8 cellular contexts compared by ENCODE assay signal in the genomic region with DNA sequence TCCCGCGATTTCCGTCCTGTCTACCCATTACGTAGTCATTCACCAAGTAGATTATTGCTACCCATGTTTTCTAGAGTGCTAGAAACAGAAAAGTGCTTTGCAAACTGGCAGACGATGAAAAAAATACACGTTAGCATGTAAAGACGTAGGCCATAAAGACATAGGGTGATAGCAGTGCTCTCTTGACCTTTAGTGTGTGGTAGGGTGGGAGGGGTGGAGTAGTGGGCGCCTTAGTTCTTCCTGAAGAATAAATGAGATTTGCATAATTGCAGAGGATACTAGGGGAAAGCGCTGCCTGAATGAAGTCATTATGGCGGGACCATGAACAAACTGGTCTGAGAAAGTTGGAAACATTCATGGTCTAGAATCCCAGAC. TPM values are rescaled to one million over a fixed set of nuclear protein-coding genes. Genes with fewer than 3 reads are reported as not detected.
DNase-seq lines count a peak whose midpoint lies in the region; ATAC-seq and TF ChIP-seq lines count a peak whose summit lies in the region.

No MANE protein-coding gene starts in this region.

- no peak overlapping the region for H3K27ac ChIP-seq in naive thymus-derived CD4-positive, alpha-beta T cell (ENCODE audit: low read depth, low read length)

- peaks cover 19% of the 10 kb centered on the region for H3K36me3 Mint-ChIP-seq in IgD-negative memory B cell
- H3K36me3 Mint-ChIP-seq in central memory CD8-positive, alpha-beta T cell (ENCODE audit: insufficient read depth): peaks cover 11% of the 10 kb centered on the region
- peaks cover 17 to 49% (median 42%) of the 10 kb centered on the region in 5 donors for H3K36me3 Mint-ChIP-seq in naive thymus-derived CD4-positive, alpha-beta T cell

- peak overlapping the region; percentile 86 for H3K4me3 ChIP-seq in AG09309 (ENCODE audit: control insufficient read depth, low read depth, low read length)
- H3K4me3 ChIP-seq in naive thymus-derived CD4-positive, alpha-beta T cell (ENCODE audit: low read length): peak overlapping the region; percentile 82

- peaks cover 0 to 4% (median 2%) of the 10 kb centered on the region in 3 donors for H3K9me3 Mint-ChIP-seq in IgD-negative memory B cell
- no peaks in the 10 kb centered on the region for H3K9me3 Mint-ChIP-seq in central memory CD8-positive, alpha-beta T cell
- H3K9me3 Mint-ChIP-seq in naive thymus-derived CD4-positive, alpha-beta T cell: peaks cover 0 to 14% (median under 1%) of the 10 kb centered on the region in 11 donors

- H3K27me3 Mint-ChIP-seq in IgD-negative memory B cell: peaks cover under 1% of the 10 kb centered on the region
- H3K27me3 Mint-ChIP-seq in central memory CD8-positive, alpha-beta T cell: no peaks in the 10 kb centered on the region
- peaks cover 0 to 4% (median 0%) of the 10 kb centered on the region in 5 donors for H3K27me3 Mint-ChIP-seq in naive thymus-derived CD4-positive, alpha-beta T cell

- CTCF ChIA-PET in naive thymus-derived CD4-positive, alpha-beta T cell (lab: Charles Lee): interaction anchor here (0.6 kb wide), 1 partner anchor 40 kb away, joined by 3 read pairs; no protein-coding TSS in a partner anchor

- H3K36me3 ChIP-seq in naive thymus-derived CD4-positive, alpha-beta T cell (ENCODE audit: control insufficient read depth in 2 of 3, insufficient read depth in 3 of 3, low read length in 3 of 3): peaks cover 0 to 23% (median 0%) of the 10 kb centered on the region in 3 experiments

- H3K27ac Mint-ChIP-seq in IgD-negative memory B cell: peak overlapping the region in 1 of 3 donors; percentile 53
- H3K27ac Mint-ChIP-seq in central memory CD8-positive, alpha-beta T cell (ENCODE audit: low read depth): peak overlapping the region; percentile 38
- peak overlapping the region; percentile 62 to 88 (median 72) for H3K27ac Mint-ChIP-seq in naive thymus-derived CD4-positive, alpha-beta T cell

- TF ChIP-seq CTCF in AG09309 (IDR thresholded peaks at IDR 0.05; ENCODE audit: control insufficient read depth, insufficient read depth, low read depth, low read length, missing control alignments): no peak

- peaks cover 11 to 12% of the 10 kb centered on the region in 2 donors for H3K4me1 ChIP-seq in naive thymus-derived CD4-positive, alpha-beta T cell (ENCODE audit: control insufficient read depth in 2 of 2, insufficient read depth in 2 of 2, low read length in 2 of 2)

- intact Hi-C loops in naive thymus-derived CD4-positive, alpha-beta T cell (cut with micrococcal nuclease): no loop called here

- H3K4me1 Mint-ChIP-seq in IgD-negative memory B cell: peaks cover 18 to 21% (median 21%) of the 10 kb centered on the region in 3 donors
- H3K4me1 Mint-ChIP-seq in central memory CD8-positive, alpha-beta T cell: peaks cover 23% of the 10 kb centered on the region
- peaks cover 11 to 47% (median 45%) of the 10 kb centered on the region in 7 donors for H3K4me1 Mint-ChIP-seq in naive thymus-derived CD4-positive, alpha-beta T cell

- DNase-seq in AG09309 (ENCODE audit: low read depth) (no peak), dedifferentiated amniotic fluid mesenchymal stem cell (ENCODE audit: extremely low spot score) (no peak), superior temporal gyrus (ENCODE audit: extremely low spot score) (no peak), SW 1271 (lab: John Stamatoyannopoulos, UW) (no peak), HK-2 (ENCODE audit: unreplicated experiment) (no peak)
- no peak for DNase-seq in central memory CD8-positive, alpha-beta T cell (ENCODE audit: low spot score in 2 of 2)
- no peak for DNase-seq in naive thymus-derived CD4-positive, alpha-beta T cell

- H3K27me3 ChIP-seq in naive thymus-derived CD4-positive, alpha-beta T cell (ENCODE audit: control insufficient read depth in 2 of 2, insufficient read depth in 2 of 2, low read length in 2 of 2): no peaks in the 10 kb centered on the region

- POLR2A ChIA-PET in naive thymus-derived CD4-positive, alpha-beta T cell (lab: Charles Lee): interaction anchor here (0.6 to 4.0 kb wide), 5 partner anchors 13 to 83 kb away, joined by 3 to 22 read pairs (median 3); a partner anchor contains a TSS

- H3K9me3 ChIP-seq in naive thymus-derived CD4-positive, alpha-beta T cell (ENCODE audit: control insufficient read depth in 2 of 3, low read length in 3 of 3): no peaks in the 10 kb centered on the region

- peak overlapping the region; percentile 84 to 93 (median 90) for H3K4me3 Mint-ChIP-seq in IgD-negative memory B cell
- peak overlapping the region; percentile 79 for H3K4me3 Mint-ChIP-seq in central memory CD8-positive, alpha-beta T cell
- H3K4me3 Mint-ChIP-seq in naive thymus-derived CD4-positive, alpha-beta T cell: peak overlapping the region; percentile 80 to 93 (median 85)

- no peak for ATAC-seq in central memory CD8-positive, alpha-beta T cell (replicated peaks; ENCODE audit: extremely low read depth, poor library complexity, severe bottlenecking)
- no peak for ATAC-seq in naive thymus-derived CD4-positive, alpha-beta T cell

RNA-seq across cellular contexts. Expression of a gene that starts 0.9 kb away (rescaled TPM):
- 4.2 TPM for polyA plus RNA-seq in IgD-negative memory B cell
- 10 to 100 TPM in 2 of 5 experiments, 1 to 10 TPM in 3; 2.9 to 13.1 (median 5.3) TPM for total RNA-seq in naive thymus-derived CD4-positive, alpha-beta T cell
- 1 to 10 TPM; 6.0 to 7.4 TPM for polyA plus RNA-seq in naive thymus-derived CD4-positive, alpha-beta T cell

RNA-seq across cellular contexts. Expression of a gene that starts 32.8 kb away (rescaled TPM):
- 1.5 TPM for polyA plus RNA-seq in IgD-negative memory B cell
- 1 to 10 TPM; 1.7 to 8.5 (median 2.3) TPM for total RNA-seq in naive thymus-derived CD4-positive, alpha-beta T cell
- 1 to 10 TPM; 2.0 to 4.7 TPM for polyA plus RNA-seq in naive thymus-derived CD4-positive, alpha-beta T cell

RNA-seq across cellular contexts. Expression of a gene that starts 41.5 kb away (rescaled TPM):
- polyA plus RNA-seq in IgD-negative memory B cell: 62.2 TPM
- 10 to 100 TPM; 19.3 to 47.0 (median 22.7) TPM for total RNA-seq in naive thymus-derived CD4-positive, alpha-beta T cell
- polyA plus RNA-seq in naive thymus-derived CD4-positive, alpha-beta T cell: 10 to 100 TPM; 92.2 to 98.8 TPM
